ENCODE assay signal across 8 cellular contexts in the genomic region with DNA sequence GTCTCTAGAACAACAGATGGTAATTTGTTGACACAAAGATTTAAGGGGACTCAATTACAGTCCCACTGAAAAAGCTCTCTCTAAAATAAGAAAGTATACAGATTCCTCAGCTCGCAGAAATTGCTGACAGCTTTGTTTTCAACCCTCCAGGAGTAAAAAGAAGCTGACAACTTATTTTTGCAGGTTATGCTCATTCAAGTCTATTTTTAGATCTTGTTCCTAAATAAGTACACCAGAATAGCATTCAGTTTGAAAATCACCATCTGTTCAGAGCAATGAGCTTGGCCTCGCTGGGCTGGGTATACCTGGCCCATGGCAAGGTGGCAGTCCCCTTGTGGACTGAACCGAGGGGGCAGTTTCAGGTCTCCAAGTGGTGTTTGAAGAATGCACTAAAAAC.
A peak's percentile ranks its signal among the peaks of the same experiment; 100 is the strongest.
DNase-seq lines count a peak whose midpoint lies in the region; ATAC-seq and TF ChIP-seq lines count a peak whose summit lies in the region.

No MANE protein-coding gene starts in this region.

- H3K36me3 ChIP-seq in suprapubic skin, result no peaks in the 10 kb centered on the region

- no peaks in the 10 kb centered on the region for H3K27me3 ChIP-seq in suprapubic skin

- peak overlapping the region; percentile 93 for H3K27ac ChIP-seq in suprapubic skin

- H3K4me1 Mint-ChIP-seq in activated T-cell treated with anti-CD3 and anti-CD28 coated beads, Interleukin-2, amount 50 U/mL, for 24 hours (ENCODE audit: low read depth), result peaks cover 81% of the 10 kb centered on the region
- H3K4me1 Mint-ChIP-seq in activated CD8-positive, alpha-beta memory T cell treated with anti-CD3 and anti-CD28 coated beads, Interleukin-2, amount 10 ng/mL, durations not matched to agents 7 days and 5 days, result peaks cover 64% of the 10 kb centered on the region
- H3K4me1 Mint-ChIP-seq in immature natural killer cell, result peaks cover 52 to 67% of the 10 kb centered on the region in 2 donors

- H3K27me3 Mint-ChIP-seq in activated T-cell treated with anti-CD3 and anti-CD28 coated beads, Interleukin-2, amount 50 U/mL, for 24 hours, result no peaks in the 10 kb centered on the region
- no peaks in the 10 kb centered on the region for H3K27me3 Mint-ChIP-seq in activated CD8-positive, alpha-beta memory T cell treated with anti-CD3 and anti-CD28 coated beads, Interleukin-2, amount 10 ng/mL, durations not matched to agents 7 days and 5 days
- peaks cover 2 to 9% (median 9%) of the 10 kb centered on the region in 3 donors for H3K27me3 Mint-ChIP-seq in immature natural killer cell (ENCODE audit: low read depth in 3 of 3)

- WGBS in suprapubic skin, result 50% methylated on average over 3 of the region's 3 CpGs

- peaks cover 17% of the 10 kb centered on the region for H3K9me3 Mint-ChIP-seq in activated T-cell treated with anti-CD3 and anti-CD28 coated beads, Interleukin-2, amount 50 U/mL, for 24 hours
- peaks cover 6% of the 10 kb centered on the region for H3K9me3 Mint-ChIP-seq in activated CD8-positive, alpha-beta memory T cell treated with anti-CD3 and anti-CD28 coated beads, Interleukin-2, amount 10 ng/mL, durations not matched to agents 7 days and 5 days (ENCODE audit: low read depth)
- no peaks in the 10 kb centered on the region for H3K9me3 Mint-ChIP-seq in immature natural killer cell

- peak overlapping the region; percentile 38 for H3K4me3 ChIP-seq in suprapubic skin

- H3K27ac Mint-ChIP-seq in activated T-cell treated with anti-CD3 and anti-CD28 coated beads, Interleukin-2, amount 50 U/mL, for 24 hours, result peak overlapping the region; percentile 99
- H3K27ac Mint-ChIP-seq in activated CD8-positive, alpha-beta memory T cell treated with anti-CD3 and anti-CD28 coated beads, Interleukin-2, amount 10 ng/mL, durations not matched to agents 7 days and 5 days, result peak overlapping the region; percentile 98
- peak overlapping the region; percentile 87 to 99 (median 92) for H3K27ac Mint-ChIP-seq in immature natural killer cell

- peaks cover 33% of the 10 kb centered on the region for H3K36me3 Mint-ChIP-seq in activated T-cell treated with anti-CD3 and anti-CD28 coated beads, Interleukin-2, amount 50 U/mL, for 24 hours (ENCODE audit: low read depth)
- peaks cover 27% of the 10 kb centered on the region for H3K36me3 Mint-ChIP-seq in activated CD8-positive, alpha-beta memory T cell treated with anti-CD3 and anti-CD28 coated beads, Interleukin-2, amount 10 ng/mL, durations not matched to agents 7 days and 5 days
- H3K36me3 Mint-ChIP-seq in immature natural killer cell, result no peaks in the 10 kb centered on the region

- in situ Hi-C loops in KBM-7 (cut with MboI; ENCODE audit: low pct_unique_long_range_greater_than_20kb, low sequenced_read_pairs), result no loop called here

- ATAC-seq in activated CD8-positive, alpha-beta memory T cell treated with anti-CD3 and anti-CD28 coated beads, Interleukin-2, amount 10 ng/mL, durations not matched to agents 7 days and 5 days, result no peak
- ATAC-seq in GM19351 (IDR thresholded peaks at IDR 0.05; ENCODE audit: unreplicated experiment) (no peak), HG03469 (IDR thresholded peaks at IDR 0.05; ENCODE audit: unreplicated experiment) (no peak)

- no peaks in the 10 kb centered on the region for H3K9me3 ChIP-seq in suprapubic skin

- peaks cover 61% of the 10 kb centered on the region for H3K4me1 ChIP-seq in suprapubic skin

- TF ChIP-seq CTCF in suprapubic skin (IDR thresholded peaks at IDR 0.05), result no peak

- TF ChIP-seq EP300 in suprapubic skin (IDR thresholded peaks at IDR 0.05), result no peak

- no peak for TF ChIP-seq POLR2A in suprapubic skin (IDR thresholded peaks at IDR 0.05)

- peak; percentile 72 for DNase-seq in activated T-cell treated with anti-CD3 and anti-CD28 coated beads, Interleukin-2, amount 50 U/mL, for 24 hours
- DNase-seq in activated T-cell treated with anti-CD3 and anti-CD28 coated beads, Interleukin-2, amount 50 U/mL, for 1 hour, result no peak
- DNase-seq in activated CD8-positive, alpha-beta memory T cell treated with anti-CD3 and anti-CD28 coated beads, Interleukin-2, amount 10 ng/mL, durations not matched to agents 7 days and 5 days, result no peak
- DNase-seq in immature natural killer cell (no peak), suprapubic skin (ENCODE audit: low spot score in 2 of 2) (no peak), KBM-7 (no peak)

- H3K4me3 Mint-ChIP-seq in activated T-cell treated with anti-CD3 and anti-CD28 coated beads, Interleukin-2, amount 50 U/mL, for 24 hours, result peak overlapping the region; percentile 64
- peak overlapping the region; percentile 24 for H3K4me3 Mint-ChIP-seq in activated CD8-positive, alpha-beta memory T cell treated with anti-CD3 and anti-CD28 coated beads, Interleukin-2, amount 10 ng/mL, durations not matched to agents 7 days and 5 days
- peak overlapping the region; percentile 58 to 98 (median 71) for H3K4me3 Mint-ChIP-seq in immature natural killer cell

- CTCF ChIA-PET in activated CD8-positive, alpha-beta memory T cell treated with anti-CD3 and anti-CD28 coated beads, Interleukin-2, amount 10 ng/mL, durations not matched to agents 7 days and 5 days (lab: Charles Lee), result interaction anchor here (0.8 to 3.9 kb wide), 12 partner anchors 9 to 159 kb away, joined by 3 to 20 read pairs (median 5); no protein-coding TSS in a partner anchor
